ENCODE assay signal across 8 cellular contexts in genomic region chr6:156779206-156780116, GRCh38. TPM values are rescaled to one million over a fixed set of nuclear protein-coding genes. Genes with fewer than 3 reads are reported as not detected.
A peak's percentile ranks its signal among the peaks of the same experiment; 100 is the strongest.
DNase-seq lines count a peak whose midpoint lies in the region; ATAC-seq and TF ChIP-seq lines count a peak whose summit lies in the region.

No MANE protein-coding gene starts in this region.

- no peak for TF ChIP-seq CTCF in GM12865 (IDR thresholded peaks at IDR 0.05; ENCODE audit: insufficient read depth, low read depth, low read length, missing control alignments)
- no peak for TF ChIP-seq CTCF in WERI-Rb-1 (IDR thresholded peaks at IDR 0.05; ENCODE audit: low read depth, low read length)
- no peak for TF ChIP-seq CTCF in left lung (IDR thresholded peaks at IDR 0.05)

- H3K9me3 ChIP-seq in WERI-Rb-1 (ENCODE audit: severe bottlenecking), result no peaks in the 10 kb centered on the region
- H3K9me3 ChIP-seq in left lung, result no peaks in the 10 kb centered on the region

- ATAC-seq in left lung, result peak; percentile 33

- intact Hi-C loops in left lung (cut with DNase I), result loop anchor here in 1 of 2 donors (5.0 to 10.0 kb wide), 2 partner anchors 92 to 245 kb away; no protein-coding TSS in a partner anchor

- H3K4me3 ChIP-seq in GM12865 (ENCODE audit: low read depth, low read length) (peak overlapping the region; percentile 65), WERI-Rb-1 (ENCODE audit: low read depth, low read length) (peak overlapping the region; percentile 60), left lung (peak overlapping the region; percentile 56 to 72)
- peak overlapping the region; percentile 80 for H3K4me3 ChIP-seq in Jurkat, Clone E6-1 (ENCODE audit: low read length)

- no peaks in the 10 kb centered on the region for H3K27me3 ChIP-seq in WERI-Rb-1 (ENCODE audit: insufficient read depth, low read depth, severe bottlenecking)
- H3K27me3 ChIP-seq in left lung, result no peaks in the 10 kb centered on the region

- H3K36me3 ChIP-seq in WERI-Rb-1 (peaks cover 5% of the 10 kb centered on the region), left lung (no peaks in the 10 kb centered on the region)

- DNase-seq in GM12865 (ENCODE audit: low read depth) (peak; percentile 65), WERI-Rb-1 (peak; percentile 13), left lung (peak; percentile 48 to 92), H4 (ENCODE audit: low spot score) (no peak), NCI-H1436 (lab: John Stamatoyannopoulos, UW) (no peak)
- no peak for DNase-seq in Jurkat, Clone E6-1 (ENCODE audit: low read depth, low spot score)
- peak; percentile 50 for DNase-seq in central memory CD4-positive, alpha-beta T cell
- DNase-seq in stimulated activated CD4-positive, alpha-beta T cell treated with anti-CD3 and anti-CD28 coated beads, Interleukin-2, amount 100 ng/mL, for 48 hours, result peak; percentile 52 to 60

- peaks cover 16 to 64% of the 10 kb centered on the region in 2 donors for H3K4me1 ChIP-seq in left lung

- H3K27ac ChIP-seq in WERI-Rb-1 (peak overlapping the region; percentile 99), left lung (peak overlapping the region; percentile 95 to 98)

RNA-seq across cellular contexts. Expression of gene ARID1B, which starts 2.3 kb away (rescaled TPM):
- polyA plus RNA-seq in Jurkat, Clone E6-1 (2012; ENCODE audit: insufficient read depth, insufficient read length), result 23.2 TPM
- total RNA-seq in left lung, result 10 to 100 TPM; 67.6 to 69.5 TPM
- total RNA-seq in H4 (2014; rRNA removed; shearing (Covaris generic)), result 5.6 and 8.0 TPM in 2 replicates

Comparison
In these comparisons a context has a peak if more than half of its experiments do, and no peak if none do; other contexts are left out.
1. DNase-seq: peak in GM12865 (single experiment), WERI-Rb-1 (single experiment), central memory CD4-positive, alpha-beta T cell (single experiment), left lung (2 of 2) and stimulated activated CD4-positive, alpha-beta T cell treated with anti-CD3 and anti-CD28 coated beads, Interleukin-2, amount 100 ng/mL, for 48 hours (2 of 2); none in Jurkat, Clone E6-1 (single experiment), H4 (single experiment) and NCI-H1436 (single experiment).
2. Peak in every context shown above with its lines, with median percentiles within 50 percentile points of each other: H3K4me3 ChIP-seq.